In the genomic region with DNA sequence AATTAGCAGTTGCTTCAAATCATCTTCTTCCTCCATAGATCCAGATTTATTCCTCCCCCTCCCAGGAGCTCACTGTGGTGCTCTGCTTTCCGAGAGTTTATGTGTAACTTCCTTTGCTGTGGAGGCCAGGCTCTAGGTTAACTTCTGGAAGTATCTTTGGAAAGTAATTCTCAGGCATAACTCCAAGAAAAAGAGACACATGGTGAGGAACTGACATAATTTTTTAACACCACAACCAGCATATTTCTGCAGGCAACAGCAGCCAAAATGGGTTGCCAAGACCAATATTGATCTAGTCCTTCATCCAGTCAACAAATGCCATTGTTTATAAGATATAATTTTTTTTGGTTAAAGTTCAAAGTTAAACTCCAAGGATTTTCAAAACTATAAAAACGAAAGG, we compare ENCODE assay signal across 1 cellular context.
TF ChIP-seq lines count a peak whose summit lies in the region.

No MANE protein-coding gene starts in this region.

TF ChIP-seq in SK-N-SH treated with all-trans-retinoic acid at 6 μM for 48 hours, 23 proteins besides CTCF, POLR2A, EP300 and RAD21 (continued from another document):
- no peak for TF ChIP-seq GLIS3 (CRISPR knock-in tag; IDR thresholded peaks at IDR 0.05)
